1 cellular context compared by ENCODE assay signal in the genomic region with DNA sequence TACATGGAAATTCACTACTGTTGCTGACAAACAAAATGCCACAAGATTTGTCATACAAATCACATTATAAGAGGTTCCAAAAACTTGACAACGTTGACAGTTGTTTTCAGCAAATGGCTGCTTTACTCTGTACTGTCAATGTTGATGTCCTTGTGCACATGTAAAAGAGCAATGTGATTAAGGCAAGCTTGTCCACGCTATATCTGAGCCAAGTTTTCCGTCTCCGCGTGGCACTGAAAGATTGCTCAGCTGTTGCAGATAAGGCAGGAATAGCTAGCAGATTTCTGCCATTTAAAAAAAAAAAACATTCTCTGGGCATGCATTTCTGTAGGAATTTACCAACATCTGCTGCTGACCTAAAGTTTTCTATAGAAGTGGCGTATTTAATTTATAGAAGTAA.
TF ChIP-seq lines count a peak whose summit lies in the region.

No MANE protein-coding gene starts in this region.

TF ChIP-seq in K562, 482 proteins besides CTCF, POLR2A, EP300 and RAD21 (continued from another document):
- TF ChIP-seq, protein P1, sequence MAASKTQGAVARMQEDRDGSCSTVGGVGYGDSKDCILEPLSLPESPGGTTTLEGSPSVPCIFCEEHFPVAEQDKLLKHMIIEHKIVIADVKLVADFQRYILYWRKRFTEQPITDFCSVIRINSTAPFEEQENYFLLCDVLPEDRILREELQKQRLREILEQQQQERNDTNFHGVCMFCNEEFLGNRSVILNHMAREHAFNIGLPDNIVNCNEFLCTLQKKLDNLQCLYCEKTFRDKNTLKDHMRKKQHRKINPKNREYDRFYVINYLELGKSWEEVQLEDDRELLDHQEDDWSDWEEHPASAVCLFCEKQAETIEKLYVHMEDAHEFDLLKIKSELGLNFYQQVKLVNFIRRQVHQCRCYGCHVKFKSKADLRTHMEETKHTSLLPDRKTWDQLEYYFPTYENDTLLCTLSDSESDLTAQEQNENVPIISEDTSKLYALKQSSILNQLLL (CRISPR knock-in tag; IDR thresholded peaks at IDR 0.05; ENCODE audit: borderline replicate concordance), result no peak
- TF ChIP-seq, protein P2, sequence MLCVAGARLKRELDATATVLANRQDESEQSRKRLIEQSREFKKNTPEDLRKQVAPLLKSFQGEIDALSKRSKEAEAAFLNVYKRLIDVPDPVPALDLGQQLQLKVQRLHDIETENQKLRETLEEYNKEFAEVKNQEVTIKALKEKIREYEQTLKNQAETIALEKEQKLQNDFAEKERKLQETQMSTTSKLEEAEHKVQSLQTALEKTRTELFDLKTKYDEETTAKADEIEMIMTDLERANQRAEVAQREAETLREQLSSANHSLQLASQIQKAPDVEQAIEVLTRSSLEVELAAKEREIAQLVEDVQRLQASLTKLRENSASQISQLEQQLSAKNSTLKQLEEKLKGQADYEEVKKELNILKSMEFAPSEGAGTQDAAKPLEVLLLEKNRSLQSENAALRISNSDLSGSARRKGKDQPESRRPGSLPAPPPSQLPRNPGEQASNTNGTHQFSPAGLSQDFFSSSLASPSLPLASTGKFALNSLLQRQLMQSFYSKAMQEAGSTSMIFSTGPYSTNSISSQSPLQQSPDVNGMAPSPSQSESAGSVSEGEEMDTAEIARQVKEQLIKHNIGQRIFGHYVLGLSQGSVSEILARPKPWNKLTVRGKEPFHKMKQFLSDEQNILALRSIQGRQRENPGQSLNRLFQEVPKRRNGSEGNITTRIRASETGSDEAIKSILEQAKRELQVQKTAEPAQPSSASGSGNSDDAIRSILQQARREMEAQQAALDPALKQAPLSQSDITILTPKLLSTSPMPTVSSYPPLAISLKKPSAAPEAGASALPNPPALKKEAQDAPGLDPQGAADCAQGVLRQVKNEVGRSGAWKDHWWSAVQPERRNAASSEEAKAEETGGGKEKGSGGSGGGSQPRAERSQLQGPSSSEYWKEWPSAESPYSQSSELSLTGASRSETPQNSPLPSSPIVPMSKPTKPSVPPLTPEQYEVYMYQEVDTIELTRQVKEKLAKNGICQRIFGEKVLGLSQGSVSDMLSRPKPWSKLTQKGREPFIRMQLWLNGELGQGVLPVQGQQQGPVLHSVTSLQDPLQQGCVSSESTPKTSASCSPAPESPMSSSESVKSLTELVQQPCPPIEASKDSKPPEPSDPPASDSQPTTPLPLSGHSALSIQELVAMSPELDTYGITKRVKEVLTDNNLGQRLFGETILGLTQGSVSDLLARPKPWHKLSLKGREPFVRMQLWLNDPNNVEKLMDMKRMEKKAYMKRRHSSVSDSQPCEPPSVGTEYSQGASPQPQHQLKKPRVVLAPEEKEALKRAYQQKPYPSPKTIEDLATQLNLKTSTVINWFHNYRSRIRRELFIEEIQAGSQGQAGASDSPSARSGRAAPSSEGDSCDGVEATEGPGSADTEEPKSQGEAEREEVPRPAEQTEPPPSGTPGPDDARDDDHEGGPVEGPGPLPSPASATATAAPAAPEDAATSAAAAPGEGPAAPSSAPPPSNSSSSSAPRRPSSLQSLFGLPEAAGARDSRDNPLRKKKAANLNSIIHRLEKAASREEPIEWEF (CRISPR knock-in tag; IDR thresholded peaks at IDR 0.05), result no peak
- no peak for TF ChIP-seq ZNF583 (CRISPR knock-in tag; IDR thresholded peaks at IDR 0.05)
